Comparison of ENCODE assay signal across 31 cellular contexts in the genomic region with DNA sequence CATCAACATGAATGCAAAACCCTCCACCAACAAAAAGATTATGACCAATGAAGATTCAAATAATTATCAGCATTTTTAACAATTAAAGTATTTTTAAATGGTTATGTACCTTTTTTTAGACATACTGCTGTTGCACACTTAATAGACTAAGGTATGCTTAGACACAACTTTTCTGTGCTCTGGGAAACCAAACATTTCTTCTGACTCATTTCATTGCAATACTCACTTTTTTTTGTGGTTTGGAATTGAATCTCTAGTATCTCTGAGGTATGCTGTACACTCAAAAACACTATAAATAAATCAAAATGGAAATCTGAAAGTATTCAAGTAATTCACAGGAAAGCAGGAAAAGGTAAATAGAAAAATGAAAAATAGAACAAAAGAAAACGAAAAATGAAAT.
"Had no signal": no experiment of that assay in that cellular context is flagged by ENCODE, and none has a peak within 500 bp of the region (broad histone marks: within the 10 kb centered on the region; RNA-seq: fewer than 3 reads in every experiment).

No MANE protein-coding gene starts in this region.

- H3K4me1 ChIP-seq: adrenal gland, body of pancreas, Peyer's patch, SJSA1 had no signal

- H3K9me3 ChIP-seq: adrenal gland, Peyer's patch, SJSA1, SK-N-SH had no signal

- H3K27me3 ChIP-seq: adrenal gland, body of pancreas, Peyer's patch, SJSA1 had no signal

- H3K9ac ChIP-seq: SK-N-SH had no signal

- DNase-seq: activated CD4-positive, alpha-beta T cell treated with anti-CD3 and anti-CD28 coated beads, Interleukin-2, amount 10 ng/mL, durations not matched to agents 24 days and 14 days; activated CD4-positive, alpha-beta T cell treated with anti-CD3 and anti-CD28 coated beads, Interleukin-2, amount 50 U/mL, for 4 hours; activated CD8-positive, alpha-beta T cell treated with anti-CD3 and anti-CD28 coated beads for 36 hours; activated gamma-delta T cell; activated naive CD4-positive, alpha-beta T cell treated with Interleukin-2 at 50 U/mL for 16 hours; activated naive CD8-positive, alpha-beta T cell treated with anti-CD3 and anti-CD28 coated beads, Interleukin-2, amount 10 ng/mL, durations not matched to agents 7 days and 5 days; activated T-cell treated with anti-CD3 and anti-CD28 coated beads, Interleukin-2, amount 50 U/mL, for 1 hour; activated T-cell treated with anti-CD3 and anti-CD28 coated beads, Interleukin-2, amount 50 U/mL, for 72 hours; adrenal gland; body of pancreas; caudate nucleus; cerebellar nuclear complex; NCI-H1105; NCI-H1436; NCI-H187; NCI-H2029 treated with DMSO at 0.1 percent for 48 hours; NCI-H2107; NCI-H2171; NCI-H446; NCI-H510A treated with DMSO at 0.1 percent for 48 hours; NCI-H526 treated with DMSO at 0.1 percent for 48 hours; NCI-H774; PC-3; Peyer's patch; RPMI8226; SHP77 treated with DMSO at 0.1 percent for 48 hours; SK-N-SH had no signal

- H3K36me3 ChIP-seq: adrenal gland, Peyer's patch, SJSA1 had no signal

- H3K4me3 ChIP-seq: adrenal gland, body of pancreas, Peyer's patch, SJSA1 had no signal

- H3K27ac ChIP-seq: adrenal gland, body of pancreas, Peyer's patch, SJSA1 had no signal

- ATAC-seq: activated CD8-positive, alpha-beta T cell treated with anti-CD3 and anti-CD28 coated beads for 36 hours; activated T-cell treated with anti-CD3 and anti-CD28 coated beads, Interleukin-2, amount 50 U/mL, for 72 hours; activated T-helper 17 cell treated with anti-CD3 and anti-CD28 coated beads, Interleukin-2, amount 50 U/mL, for 72 hours; body of pancreas; PC-3 had no signal

- FAIRE-seq: bronchial epithelial cell, TTC549 had no signal
